In the genomic region with DNA sequence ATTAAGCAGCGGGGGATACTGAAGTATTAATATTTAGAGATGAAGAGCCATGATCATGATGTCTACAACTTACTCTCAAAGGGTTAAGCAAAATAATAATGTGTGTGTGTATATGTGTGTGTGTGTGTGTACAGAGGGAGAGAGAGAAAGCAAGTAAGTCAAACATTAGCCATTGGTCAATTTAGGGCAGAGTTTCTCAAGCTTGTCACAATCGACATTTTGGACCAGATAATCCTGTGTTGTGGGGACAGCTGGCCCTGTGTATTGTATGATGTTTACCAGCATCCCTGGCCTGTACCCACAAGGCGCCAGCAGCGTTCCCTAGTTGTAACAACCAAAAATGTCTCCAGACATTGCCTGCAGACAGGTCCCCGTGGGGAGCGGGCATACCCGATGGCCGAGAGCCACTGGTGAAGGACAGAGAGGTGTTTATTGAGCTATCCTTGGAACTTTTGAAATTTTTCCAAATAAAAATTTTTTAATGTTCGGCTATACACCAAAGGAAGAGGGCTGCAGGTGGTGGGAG, we compare ENCODE assay signal across 21 cellular contexts. TPM values are rescaled to one million over a fixed set of nuclear protein-coding genes. Genes with fewer than 3 reads are reported as not detected.
A peak's percentile ranks its signal among the peaks of the same experiment; 100 is the strongest.
DNase-seq lines count a peak whose midpoint lies in the region; ATAC-seq and TF ChIP-seq lines count a peak whose summit lies in the region.
"Had no signal": no experiment of that assay in that cellular context is flagged by ENCODE, and none has a peak within 500 bp of the region (broad histone marks: within the 10 kb centered on the region; RNA-seq: fewer than 3 reads in every experiment).

No MANE protein-coding gene starts in this region.

- CTCF ChIA-PET in A673 (lab: Charles Lee) = interaction anchor here (0.7 kb wide), 1 partner anchor 506 kb away, joined by 3 read pairs; no protein-coding TSS in a partner anchor

- H3K4me1 ChIP-seq in right lobe of liver = peaks cover 0 to 59% (median 27%) of the 10 kb centered on the region in 4 donors
- H3K4me1 ChIP-seq in tibial nerve = peaks cover 0 to 43% (median 21%) of the 10 kb centered on the region in 4 donors
- peaks cover 15% of the 10 kb centered on the region for H3K4me1 ChIP-seq in A673 (ENCODE audit: insufficient read depth, low read length, poor library complexity, severe bottlenecking)
- H3K4me1 ChIP-seq: SJSA1 had no signal

- H3K36me3 ChIP-seq in right lobe of liver (no peaks in the 10 kb centered on the region), tibial nerve (no peaks in the 10 kb centered on the region), A673 (ENCODE audit: insufficient read depth, low read length, poor library complexity, severe bottlenecking) (no peaks in the 10 kb centered on the region)
- H3K36me3 ChIP-seq: MG63, SJSA1 had no signal

- DNase-seq in NCI-H82 (lab: John Stamatoyannopoulos, UW) (peak; percentile 5), NCI-H82 treated with DMSO at 0.1 percent for 48 hours (lab: John Stamatoyannopoulos, UW; ENCODE audit: unreplicated experiment) (no peak), globus pallidus (ENCODE audit: low spot score) (peak; percentile 41), right lobe of liver (peak; percentile 53 to 80 (median 76)), tibial nerve (ENCODE audit: low spot score in 2 of 2) (no peak), NCI-H1048 (lab: John Stamatoyannopoulos, UW) (no peak), foreskin melanocyte (no peak), A673 (ENCODE audit: low spot score) (no peak)
- DNase-seq: 8988T; Calu3; CD8-positive, alpha-beta memory T cell; MG63; NCI-H1417 treated with DMSO at 0.1 percent for 48 hours; NCI-H1930; NCI-H226; NCI-H510A treated with DMSO at 0.1 percent for 48 hours; NCI-H748 treated with DMSO at 0.1 percent for 48 hours had no signal

- H3K4me3 ChIP-seq in right lobe of liver (peak overlapping the region in 1 of 3 donors; percentile 13), tibial nerve (no peak overlapping the region), A673 (ENCODE audit: low read depth, low read length, poor library complexity, severe bottlenecking) (no peak overlapping the region)
- H3K4me3 ChIP-seq: K562, MG63, SJSA1 had no signal

- peak; percentile 70 to 82 (median 78) for ATAC-seq in right lobe of liver
- ATAC-seq: K562, Panc1 had no signal

- BruUV-seq in A673 (replicated peaks; lab: Mats Ljungman, UMichigan) = no TSS peak

- no peak for TF ChIP-seq EP300 in tibial nerve (IDR thresholded peaks at IDR 0.05)

- TF ChIP-seq POLR2A in right lobe of liver (IDR thresholded peaks at IDR 0.05) (no peak), tibial nerve (IDR thresholded peaks at IDR 0.05) (no peak)

- TF ChIP-seq CTCF in right lobe of liver (IDR thresholded peaks at IDR 0.05) = no peak
- TF ChIP-seq CTCF in tibial nerve (IDR thresholded peaks at IDR 0.05) = no peak
- no peak for TF ChIP-seq CTCF in A673 (conservative IDR thresholded peaks at IDR 0.05; ENCODE audit: low read depth, low read length)

- POLR2A ChIA-PET in A673 (lab: Charles Lee; ENCODE audit: low non-redundant PET) = no interaction called here

- H3K27ac ChIP-seq in right lobe of liver (peak overlapping the region; percentile 35 to 88 (median 80)), tibial nerve (peak overlapping the region in 3 of 4 donors; percentile 34 to 84 (median 69)), A673 (ENCODE audit: low read depth, low read length, poor library complexity, severe bottlenecking) (no peak overlapping the region)
- H3K27ac ChIP-seq: C4-2B, SJSA1 had no signal

- intact Hi-C loops in right lobe of liver (cut with DNase I) (loop anchor here in 1 of 2 donors (5.0 kb wide), 1 partner anchor 38 kb away; no protein-coding TSS in a partner anchor), A673 (cut with micrococcal nuclease; ENCODE audit: unreplicated experiment) (no loop called here)

- WGBS in right lobe of liver (ENCODE audit: insufficient coverage, low coverage, low lambda C conversion rate, missing lambda C conversion rate) = 19% methylated on average over 4 of the region's 9 CpGs
- 63 to 65% methylated on average over 9 of the region's 9 CpGs for WGBS in tibial nerve, 2 donors

- H3K27me3 ChIP-seq in right lobe of liver (no peaks in the 10 kb centered on the region), tibial nerve (no peaks in the 10 kb centered on the region), A673 (replicated peaks; ENCODE audit: insufficient read depth, low read depth, low read length, poor library complexity) (no peaks in the 10 kb centered on the region)
- H3K27me3 ChIP-seq: MG63, SJSA1 had no signal

- no peaks in the 10 kb centered on the region for H3K9me3 ChIP-seq in right lobe of liver
- H3K9me3 ChIP-seq in tibial nerve = no peaks in the 10 kb centered on the region
- H3K9me3 ChIP-seq in A673 (ENCODE audit: low read depth, low read length, poor library complexity, severe bottlenecking) = no peaks in the 10 kb centered on the region
- H3K9me3 ChIP-seq: MG63, SJSA1 had no signal

RNA-seq across cellular contexts. Expression of gene DUSP1, which starts 46.3 kb away (rescaled TPM):
- 100 to 1,000 TPM; 106 to 407 (median 232) TPM for total RNA-seq in right lobe of liver
- total RNA-seq in tibial nerve = 1,000 to 10,000 TPM; 1,787 to 2,412 (median 1,885) TPM
- 11.3 and 13.1 TPM in 2 replicates for total RNA-seq in A673 (2021)

Comparison
In these comparisons a context has a peak if more than half of its experiments do, and no peak if none do; other contexts are left out.
1. DNase-seq: peak in NCI-H82 (single experiment), globus pallidus (single experiment) and right lobe of liver (3 of 3); none in NCI-H82 treated with DMSO at 0.1 percent for 48 hours (single experiment), tibial nerve (0 of 2), NCI-H1048 (single experiment), foreskin melanocyte (single experiment) and A673 (single experiment).